Comparison of ENCODE assay signal across 2 cellular contexts in genomic region chr3:123020709-123021108, GRCh38.
TF ChIP-seq lines count a peak whose summit lies in the region.

No MANE protein-coding gene starts in this region.

TF ChIP-seq in GM23338, 12 proteins besides CTCF, POLR2A, EP300 and RAD21:
- TF ChIP-seq, protein P1, sequence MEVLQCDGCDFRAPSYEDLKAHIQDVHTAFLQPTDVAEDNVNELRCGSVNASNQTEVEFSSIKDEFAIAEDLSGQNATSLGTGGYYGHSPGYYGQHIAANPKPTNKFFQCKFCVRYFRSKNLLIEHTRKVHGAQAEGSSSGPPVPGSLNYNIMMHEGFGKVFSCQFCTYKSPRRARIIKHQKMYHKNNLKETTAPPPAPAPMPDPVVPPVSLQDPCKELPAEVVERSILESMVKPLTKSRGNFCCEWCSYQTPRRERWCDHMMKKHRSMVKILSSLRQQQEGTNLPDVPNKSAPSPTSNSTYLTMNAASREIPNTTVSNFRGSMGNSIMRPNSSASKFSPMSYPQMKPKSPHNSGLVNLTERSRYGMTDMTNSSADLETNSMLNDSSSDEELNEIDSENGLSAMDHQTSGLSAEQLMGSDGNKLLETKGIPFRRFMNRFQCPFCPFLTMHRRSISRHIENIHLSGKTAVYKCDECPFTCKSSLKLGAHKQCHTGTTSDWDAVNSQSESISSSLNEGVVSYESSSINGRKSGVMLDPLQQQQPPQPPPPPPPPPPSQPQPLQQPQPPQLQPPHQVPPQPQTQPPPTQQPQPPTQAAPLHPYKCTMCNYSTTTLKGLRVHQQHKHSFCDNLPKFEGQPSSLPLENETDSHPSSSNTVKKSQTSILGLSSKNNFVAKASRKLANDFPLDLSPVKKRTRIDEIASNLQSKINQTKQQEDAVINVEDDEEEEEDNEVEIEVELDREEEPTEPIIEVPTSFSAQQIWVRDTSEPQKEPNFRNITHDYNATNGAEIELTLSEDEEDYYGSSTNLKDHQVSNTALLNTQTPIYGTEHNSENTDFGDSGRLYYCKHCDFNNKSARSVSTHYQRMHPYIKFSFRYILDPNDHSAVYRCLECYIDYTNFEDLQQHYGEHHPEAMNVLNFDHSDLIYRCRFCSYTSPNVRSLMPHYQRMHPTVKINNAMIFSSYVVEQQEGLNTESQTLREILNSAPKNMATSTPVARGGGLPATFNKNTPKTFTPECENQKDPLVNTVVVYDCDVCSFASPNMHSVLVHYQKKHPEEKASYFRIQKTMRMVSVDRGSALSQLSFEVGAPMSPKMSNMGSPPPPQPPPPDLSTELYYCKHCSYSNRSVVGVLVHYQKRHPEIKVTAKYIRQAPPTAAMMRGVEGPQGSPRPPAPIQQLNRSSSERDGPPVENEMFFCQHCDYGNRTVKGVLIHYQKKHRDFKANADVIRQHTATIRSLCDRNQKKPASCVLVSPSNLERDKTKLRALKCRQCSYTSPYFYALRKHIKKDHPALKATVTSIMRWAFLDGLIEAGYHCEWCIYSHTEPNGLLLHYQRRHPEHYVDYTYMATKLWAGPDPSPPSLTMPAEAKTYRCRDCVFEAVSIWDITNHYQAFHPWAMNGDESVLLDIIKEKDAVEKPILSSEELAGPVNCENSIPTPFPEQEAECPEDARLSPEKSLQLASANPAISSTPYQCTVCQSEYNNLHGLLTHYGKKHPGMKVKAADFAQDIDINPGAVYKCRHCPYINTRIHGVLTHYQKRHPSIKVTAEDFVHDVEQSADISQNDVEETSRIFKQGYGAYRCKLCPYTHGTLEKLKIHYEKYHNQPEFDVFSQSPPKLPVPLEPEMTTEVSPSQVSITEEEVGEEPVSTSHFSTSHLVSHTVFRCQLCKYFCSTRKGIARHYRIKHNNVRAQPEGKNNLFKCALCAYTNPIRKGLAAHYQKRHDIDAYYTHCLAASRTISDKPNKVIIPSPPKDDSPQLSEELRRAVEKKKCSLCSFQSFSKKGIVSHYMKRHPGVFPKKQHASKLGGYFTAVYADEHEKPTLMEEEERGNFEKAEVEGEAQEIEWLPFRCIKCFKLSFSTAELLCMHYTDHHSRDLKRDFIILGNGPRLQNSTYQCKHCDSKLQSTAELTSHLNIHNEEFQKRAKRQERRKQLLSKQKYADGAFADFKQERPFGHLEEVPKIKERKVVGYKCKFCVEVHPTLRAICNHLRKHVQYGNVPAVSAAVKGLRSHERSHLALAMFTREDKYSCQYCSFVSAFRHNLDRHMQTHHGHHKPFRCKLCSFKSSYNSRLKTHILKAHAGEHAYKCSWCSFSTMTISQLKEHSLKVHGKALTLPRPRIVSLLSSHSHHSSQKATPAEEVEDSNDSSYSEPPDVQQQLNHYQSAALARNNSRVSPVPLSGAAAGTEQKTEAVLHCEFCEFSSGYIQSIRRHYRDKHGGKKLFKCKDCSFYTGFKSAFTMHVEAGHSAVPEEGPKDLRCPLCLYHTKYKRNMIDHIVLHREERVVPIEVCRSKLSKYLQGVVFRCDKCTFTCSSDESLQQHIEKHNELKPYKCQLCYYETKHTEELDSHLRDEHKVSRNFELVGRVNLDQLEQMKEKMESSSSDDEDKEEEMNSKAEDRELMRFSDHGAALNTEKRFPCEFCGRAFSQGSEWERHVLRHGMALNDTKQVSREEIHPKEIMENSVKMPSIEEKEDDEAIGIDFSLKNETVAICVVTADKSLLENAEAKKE (CRISPR knock-in tag; IDR thresholded peaks at IDR 0.05), result no peak
- no peak for TF ChIP-seq STAT1 (IDR thresholded peaks at IDR 0.05; ENCODE audit: unreplicated experiment)
- TF ChIP-seq REST (IDR thresholded peaks at IDR 0.05; ENCODE audit: unreplicated experiment), result no peak
- no peak for TF ChIP-seq EZH2phosphoT487 (IDR thresholded peaks at IDR 0.05; ENCODE audit: unreplicated experiment)
- no peak for TF ChIP-seq JUNB (IDR thresholded peaks at IDR 0.05; ENCODE audit: unreplicated experiment)
- TF ChIP-seq, protein P2, sequence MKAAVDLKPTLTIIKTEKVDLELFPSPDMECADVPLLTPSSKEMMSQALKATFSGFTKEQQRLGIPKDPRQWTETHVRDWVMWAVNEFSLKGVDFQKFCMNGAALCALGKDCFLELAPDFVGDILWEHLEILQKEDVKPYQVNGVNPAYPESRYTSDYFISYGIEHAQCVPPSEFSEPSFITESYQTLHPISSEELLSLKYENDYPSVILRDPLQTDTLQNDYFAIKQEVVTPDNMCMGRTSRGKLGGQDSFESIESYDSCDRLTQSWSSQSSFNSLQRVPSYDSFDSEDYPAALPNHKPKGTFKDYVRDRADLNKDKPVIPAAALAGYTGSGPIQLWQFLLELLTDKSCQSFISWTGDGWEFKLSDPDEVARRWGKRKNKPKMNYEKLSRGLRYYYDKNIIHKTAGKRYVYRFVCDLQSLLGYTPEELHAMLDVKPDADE (IDR thresholded peaks at IDR 0.05), result no peak
- TF ChIP-seq ZNF331 (CRISPR knock-in tag; IDR thresholded peaks at IDR 0.05; ENCODE audit: low read depth), result no peak
- TF ChIP-seq CREB1 (CRISPR knock-in tag; IDR thresholded peaks at IDR 0.05; ENCODE audit: low read depth), result no peak
- TF ChIP-seq POLR2AphosphoS5 (IDR thresholded peaks at IDR 0.05; ENCODE audit: low read depth), result no peak
- no peak for TF ChIP-seq ZNF114 (CRISPR knock-in tag; IDR thresholded peaks at IDR 0.05)
- no peak for TF ChIP-seq EZH2 (IDR thresholded peaks at IDR 0.05; ENCODE audit: low read depth, unreplicated experiment)
- no peak for TF ChIP-seq NANOG (IDR thresholded peaks at IDR 0.05; ENCODE audit: borderline replicate concordance)

TF ChIP-seq in H1, 55 proteins besides CTCF, POLR2A, EP300 and RAD21:
- no peak for TF ChIP-seq EGR1 (IDR thresholded peaks at IDR 0.05; ENCODE audit: borderline replicate concordance, low read depth, low read length)
- no peak for TF ChIP-seq NANOG (IDR thresholded peaks at IDR 0.05; ENCODE audit: insufficient read depth, low read depth, low read length, poor library complexity, severe bottlenecking)
- TF ChIP-seq CHD2 (IDR thresholded peaks at IDR 0.05; ENCODE audit: low read length), result no peak
- no peak for TF ChIP-seq TAF7 (optimal IDR thresholded peaks at IDR 0.05; ENCODE audit: borderline replicate concordance, low read depth, low read length)
- TF ChIP-seq POLR2AphosphoS5 (IDR thresholded peaks at IDR 0.05; ENCODE audit: low read depth, low read length), result no peak
- no peak for TF ChIP-seq SIX5 (IDR thresholded peaks at IDR 0.05; ENCODE audit: low read depth, low read length)
- TF ChIP-seq TCF12 (IDR thresholded peaks at IDR 0.05; ENCODE audit: low read depth, low read length), result no peak
- no peak for TF ChIP-seq CEBPB (IDR thresholded peaks at IDR 0.05; ENCODE audit: low read depth, low read length)
- TF ChIP-seq POU5F1 (IDR thresholded peaks at IDR 0.05; ENCODE audit: low read depth, low read length), result no peak
- TF ChIP-seq CHD1 (IDR thresholded peaks at IDR 0.05; ENCODE audit: low read depth, low read length), result no peak
- TF ChIP-seq SRF (IDR thresholded peaks at IDR 0.05; ENCODE audit: low read depth, low read length), result no peak
- TF ChIP-seq MAFK (IDR thresholded peaks at IDR 0.05; ENCODE audit: low read depth, low read length), result no peak
- TF ChIP-seq, protein P3, sequence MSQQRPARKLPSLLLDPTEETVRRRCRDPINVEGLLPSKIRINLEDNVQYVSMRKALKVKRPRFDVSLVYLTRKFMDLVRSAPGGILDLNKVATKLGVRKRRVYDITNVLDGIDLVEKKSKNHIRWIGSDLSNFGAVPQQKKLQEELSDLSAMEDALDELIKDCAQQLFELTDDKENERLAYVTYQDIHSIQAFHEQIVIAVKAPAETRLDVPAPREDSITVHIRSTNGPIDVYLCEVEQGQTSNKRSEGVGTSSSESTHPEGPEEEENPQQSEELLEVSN (IDR thresholded peaks at IDR 0.05), result no peak
- no peak for TF ChIP-seq SIN3A (conservative IDR thresholded peaks at IDR 0.05 in 1 of 2, IDR thresholded peaks at IDR 0.05 in 1 of 2; ENCODE audit: low read depth in 1 of 2, low read length in 2 of 2)
- TF ChIP-seq JUND (IDR thresholded peaks at IDR 0.05; ENCODE audit: low read length), result no peak
- TF ChIP-seq EZH2 (IDR thresholded peaks at IDR 0.05; ENCODE audit: low read depth, low read length, severe bottlenecking), result no peak
